In genomic region chr7:99372275-99373085, GRCh38 we compare ENCODE assay signal across 1 cellular context.
TF ChIP-seq lines count a peak whose summit lies in the region.

No MANE protein-coding gene starts in this region.

TF ChIP-seq in HepG2, 621 proteins besides CTCF, POLR2A, EP300 and RAD21 (continued from another document and continues in another):
- TF ChIP-seq PAX8 (CRISPR knock-in tag; IDR thresholded peaks at IDR 0.05; ENCODE audit: borderline replicate concordance) (no peak), PBX2 (CRISPR knock-in tag; IDR thresholded peaks at IDR 0.05) (no peak), DNMT3B (CRISPR knock-in tag; conservative IDR thresholded peaks at IDR 0.05) (no peak), ZBTB3 (CRISPR knock-in tag; IDR thresholded peaks at IDR 0.05; ENCODE audit: borderline replicate concordance, low read depth) (no peak), ZNF296 (CRISPR knock-in tag; conservative IDR thresholded peaks at IDR 0.05) (no peak), ZC3H13 (CRISPR knock-in tag; IDR thresholded peaks at IDR 0.05) (peak; percentile 62; the same call in 1 of the 2 replicates), SMC3 (IDR thresholded peaks at IDR 0.05; ENCODE audit: low read length) (no peak), IRX3 (CRISPR knock-in tag; IDR thresholded peaks at IDR 0.05; ENCODE audit: borderline replicate concordance, low read depth) (no peak), ZNF468 (CRISPR knock-in tag; IDR thresholded peaks at IDR 0.05) (no peak), ZNF619 (CRISPR knock-in tag; IDR thresholded peaks at IDR 0.05) (peak; percentile 92; the same call in 1 of the 2 replicates), POLR2AphosphoS5 (IDR thresholded peaks at IDR 0.05; ENCODE audit: low read depth, low read length) (peak; percentile 74), ZNF629 (CRISPR knock-in tag; conservative IDR thresholded peaks at IDR 0.05) (no peak), ZNF570 (CRISPR knock-in tag; IDR thresholded peaks at IDR 0.05; ENCODE audit: borderline replicate concordance) (no peak), ZNF558 (CRISPR knock-in tag; IDR thresholded peaks at IDR 0.05; ENCODE audit: borderline replicate concordance) (no peak), NFKB2 (CRISPR knock-in tag; IDR thresholded peaks at IDR 0.05; ENCODE audit: borderline replicate concordance) (no peak), FOXP4 (CRISPR knock-in tag; IDR thresholded peaks at IDR 0.05) (peak; percentile 47; the same call in 1 of the 2 replicates), TEAD3 (CRISPR knock-in tag; optimal IDR thresholded peaks at IDR 0.05; ENCODE audit: borderline replicate concordance) (peak; percentile 100), ZHX1 (CRISPR knock-in tag; IDR thresholded peaks at IDR 0.05; ENCODE audit: low read depth) (0 out of 2 replicates have a peak, but pooled peaks have one; percentile 29), SNAPC4 (CRISPR knock-in tag; IDR thresholded peaks at IDR 0.05) (no peak), MEIS2 (CRISPR knock-in tag; IDR thresholded peaks at IDR 0.05) (no peak), HOXA5 (CRISPR knock-in tag; IDR thresholded peaks at IDR 0.05) (no peak), ZNF574 (CRISPR knock-in tag; IDR thresholded peaks at IDR 0.05) (peak; percentile 58), KDM5A (IDR thresholded peaks at IDR 0.05; ENCODE audit: borderline replicate concordance, low read length) (no peak), MIER3 (CRISPR knock-in tag; IDR thresholded peaks at IDR 0.05; ENCODE audit: borderline replicate concordance) (peak; percentile 28; the same call in 1 of the 2 replicates), CREM (IDR thresholded peaks at IDR 0.05) (peak; percentile 51; the same call in 1 of the 2 replicates), CREM (CRISPR knock-in tag; IDR thresholded peaks at IDR 0.05) (no peak), ZNF160 (CRISPR knock-in tag; IDR thresholded peaks at IDR 0.05) (no peak), ZSCAN25 (CRISPR knock-in tag; IDR thresholded peaks at IDR 0.05) (peak; percentile 64; the same call in 1 of the 2 replicates), XBP1 (CRISPR knock-in tag; IDR thresholded peaks at IDR 0.05) (no peak), ZNF569 (CRISPR knock-in tag; IDR thresholded peaks at IDR 0.05; ENCODE audit: borderline replicate concordance) (no peak), RFXANK (CRISPR knock-in tag; IDR thresholded peaks at IDR 0.05) (no peak), NR3C1 (CRISPR knock-in tag; IDR thresholded peaks at IDR 0.05) (no peak), ZMAT5 (CRISPR knock-in tag; IDR thresholded peaks at IDR 0.05; ENCODE audit: borderline replicate concordance, low read depth) (no peak), SMARCC2 (IDR thresholded peaks at IDR 0.05) (no peak), KLF11 (CRISPR knock-in tag; IDR thresholded peaks at IDR 0.05) (no peak)
- TF ChIP-seq, protein P1, sequence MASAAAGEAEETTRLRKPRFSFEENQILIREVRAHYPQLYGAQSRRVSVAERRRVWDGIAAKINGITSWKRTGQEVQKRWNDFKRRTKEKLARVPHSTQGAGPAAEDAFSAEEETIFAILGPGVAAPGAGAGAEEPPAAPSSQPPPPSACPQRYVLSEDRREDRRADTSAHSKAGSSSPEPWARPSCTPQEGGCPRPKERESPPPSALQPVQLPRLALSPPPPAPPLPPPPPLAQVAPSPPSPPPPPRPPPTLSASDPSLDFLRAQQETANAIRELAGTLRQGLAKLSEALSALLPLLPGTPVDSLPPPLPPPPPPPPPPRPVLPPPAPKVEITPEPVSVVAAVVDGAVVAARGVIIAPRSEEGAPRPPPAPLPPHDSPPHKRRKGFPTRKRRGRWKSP (CRISPR knock-in tag; IDR thresholded peaks at IDR 0.05): no peak
- TF ChIP-seq, protein P2, sequence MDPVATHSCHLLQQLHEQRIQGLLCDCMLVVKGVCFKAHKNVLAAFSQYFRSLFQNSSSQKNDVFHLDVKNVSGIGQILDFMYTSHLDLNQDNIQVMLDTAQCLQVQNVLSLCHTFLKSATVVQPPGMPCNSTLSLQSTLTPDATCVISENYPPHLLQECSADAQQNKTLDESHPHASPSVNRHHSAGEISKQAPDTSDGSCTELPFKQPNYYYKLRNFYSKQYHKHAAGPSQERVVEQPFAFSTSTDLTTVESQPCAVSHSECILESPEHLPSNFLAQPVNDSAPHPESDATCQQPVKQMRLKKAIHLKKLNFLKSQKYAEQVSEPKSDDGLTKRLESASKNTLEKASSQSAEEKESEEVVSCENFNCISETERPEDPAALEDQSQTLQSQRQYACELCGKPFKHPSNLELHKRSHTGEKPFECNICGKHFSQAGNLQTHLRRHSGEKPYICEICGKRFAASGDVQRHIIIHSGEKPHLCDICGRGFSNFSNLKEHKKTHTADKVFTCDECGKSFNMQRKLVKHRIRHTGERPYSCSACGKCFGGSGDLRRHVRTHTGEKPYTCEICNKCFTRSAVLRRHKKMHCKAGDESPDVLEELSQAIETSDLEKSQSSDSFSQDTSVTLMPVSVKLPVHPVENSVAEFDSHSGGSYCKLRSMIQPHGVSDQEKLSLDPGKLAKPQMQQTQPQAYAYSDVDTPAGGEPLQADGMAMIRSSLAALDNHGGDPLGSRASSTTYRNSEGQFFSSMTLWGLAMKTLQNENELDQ (CRISPR knock-in tag; IDR thresholded peaks at IDR 0.05; ENCODE audit: borderline replicate concordance): no peak
- TF ChIP-seq, protein P3, sequence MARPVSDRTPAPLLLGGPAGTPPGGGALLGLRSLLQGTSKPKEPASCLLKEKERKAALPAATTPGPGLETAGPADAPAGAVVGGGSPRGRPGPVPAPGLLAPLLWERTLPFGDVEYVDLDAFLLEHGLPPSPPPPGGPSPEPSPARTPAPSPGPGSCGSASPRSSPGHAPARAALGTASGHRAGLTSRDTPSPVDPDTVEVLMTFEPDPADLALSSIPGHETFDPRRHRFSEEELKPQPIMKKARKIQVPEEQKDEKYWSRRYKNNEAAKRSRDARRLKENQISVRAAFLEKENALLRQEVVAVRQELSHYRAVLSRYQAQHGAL (CRISPR knock-in tag; IDR thresholded peaks at IDR 0.05; ENCODE audit: not compliant biosample characterization): no peak
- TF ChIP-seq, protein P4, sequence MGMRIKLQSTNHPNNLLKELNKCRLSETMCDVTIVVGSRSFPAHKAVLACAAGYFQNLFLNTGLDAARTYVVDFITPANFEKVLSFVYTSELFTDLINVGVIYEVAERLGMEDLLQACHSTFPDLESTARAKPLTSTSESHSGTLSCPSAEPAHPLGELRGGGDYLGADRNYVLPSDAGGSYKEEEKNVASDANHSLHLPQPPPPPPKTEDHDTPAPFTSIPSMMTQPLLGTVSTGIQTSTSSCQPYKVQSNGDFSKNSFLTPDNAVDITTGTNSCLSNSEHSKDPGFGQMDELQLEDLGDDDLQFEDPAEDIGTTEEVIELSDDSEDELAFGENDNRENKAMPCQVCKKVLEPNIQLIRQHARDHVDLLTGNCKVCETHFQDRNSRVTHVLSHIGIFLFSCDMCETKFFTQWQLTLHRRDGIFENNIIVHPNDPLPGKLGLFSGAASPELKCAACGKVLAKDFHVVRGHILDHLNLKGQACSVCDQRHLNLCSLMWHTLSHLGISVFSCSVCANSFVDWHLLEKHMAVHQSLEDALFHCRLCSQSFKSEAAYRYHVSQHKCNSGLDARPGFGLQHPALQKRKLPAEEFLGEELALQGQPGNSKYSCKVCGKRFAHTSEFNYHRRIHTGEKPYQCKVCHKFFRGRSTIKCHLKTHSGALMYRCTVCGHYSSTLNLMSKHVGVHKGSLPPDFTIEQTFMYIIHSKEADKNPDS (CRISPR knock-in tag; IDR thresholded peaks at IDR 0.05): no peak
